ENCODE assay signal across 10 cellular contexts in genomic region chr15:60374628-60375081, GRCh38. TPM values are rescaled to one million over a fixed set of nuclear protein-coding genes. Genes with fewer than 3 reads are reported as not detected.
A peak's percentile ranks its signal among the peaks of the same experiment; 100 is the strongest.
DNase-seq lines count a peak whose midpoint lies in the region; ATAC-seq, FAIRE-seq and TF ChIP-seq lines count a peak whose summit lies in the region.
"Had no signal": no experiment of that assay in that cellular context is flagged by ENCODE, and none has a peak within 500 bp of the region (broad histone marks: within the 10 kb centered on the region; RNA-seq: fewer than 3 reads in every experiment).

No MANE protein-coding gene starts in this region.

- H3K9ac ChIP-seq in endothelial cell of umbilical vein (replicated peaks; ENCODE audit: extremely low read depth, insufficient read depth, low read length) = peak overlapping the region; percentile 81

- no peak overlapping the region for H3K4me3 ChIP-seq in endothelial cell of umbilical vein (replicated peaks in 1 of 3; ENCODE audit: insufficient read depth in 1 of 3, low read depth in 1 of 3, low read length in 3 of 3)
- H3K4me3 ChIP-seq: K562 had no signal

- H3K4me3 Mint-ChIP-seq in nephron progenitor cell = no peak overlapping the region
- H3K4me3 Mint-ChIP-seq in activated T-helper 1 cell treated with anti-CD3 and anti-CD28 coated beads, Interleukin-12 subunit alpha, Interleukin-12 subunit beta, Interleukin-2, Interleukin-4 antibody, amounts not matched to agents 30 ng/mL and 10 ng/mL and 1 ng/mL, durations not matched to agents 14 hours and 24 hours and 36 hours = no peak overlapping the region

- no peaks in the 10 kb centered on the region for H4K20me1 ChIP-seq in endothelial cell of umbilical vein (replicated peaks; ENCODE audit: control insufficient read depth, extremely low read depth, insufficient read depth, low read length)

- H3K27ac ChIP-seq in endothelial cell of umbilical vein (ENCODE audit: insufficient read depth, low read depth, low read length) = peak overlapping the region; percentile 98

- no peaks in the 10 kb centered on the region for H3K9me1 ChIP-seq in endothelial cell of umbilical vein (replicated peaks; ENCODE audit: control insufficient read depth, extremely low read depth, insufficient read depth, low read length)

- H3K27ac Mint-ChIP-seq in nephron progenitor cell = peak overlapping the region; percentile 98
- no peak overlapping the region for H3K27ac Mint-ChIP-seq in activated T-helper 1 cell treated with anti-CD3 and anti-CD28 coated beads, Interleukin-12 subunit alpha, Interleukin-12 subunit beta, Interleukin-2, Interleukin-4 antibody, amounts not matched to agents 30 ng/mL and 10 ng/mL and 1 ng/mL, durations not matched to agents 14 hours and 24 hours and 36 hours

- no TSS peak for BruUV-seq in endothelial cell of umbilical vein (replicated peaks; lab: Mats Ljungman, UMichigan)

- intact Hi-C loops in endothelial cell of umbilical vein (cut with micrococcal nuclease) = loop anchor here (1.0 kb wide), 3 partner anchors 15 to 23 kb away; partner anchors contain the start of gene ANXA2
- intact Hi-C loops in activated T-helper 1 cell treated with anti-CD3 and anti-CD28 coated beads, Interleukin-12 subunit alpha, Interleukin-12 subunit beta, Interleukin-2, Interleukin-4 antibody, amounts not matched to agents 30 ng/mL and 10 ng/mL and 1 ng/mL, durations not matched to agents 14 hours and 24 hours and 36 hours (cut with micrococcal nuclease) = no loop called here

- peaks cover 5% of the 10 kb centered on the region for H3K27me3 Mint-ChIP-seq in nephron progenitor cell (ENCODE audit: low read depth, poor library complexity)
- H3K27me3 Mint-ChIP-seq in activated T-helper 1 cell treated with anti-CD3 and anti-CD28 coated beads, Interleukin-12 subunit alpha, Interleukin-12 subunit beta, Interleukin-2, Interleukin-4 antibody, amounts not matched to agents 30 ng/mL and 10 ng/mL and 1 ng/mL, durations not matched to agents 14 hours and 24 hours and 36 hours (ENCODE audit: insufficient read depth) = no peaks in the 10 kb centered on the region

- H3K36me3 ChIP-seq in endothelial cell of umbilical vein (ENCODE audit: control insufficient read depth in 2 of 2, extremely low read depth in 1 of 2, insufficient read depth in 2 of 2, low read length in 2 of 2) = peaks cover 21 to 40% of the 10 kb centered on the region in 2 experiments

- H3K4me1 ChIP-seq in endothelial cell of umbilical vein (ENCODE audit: control insufficient read depth, extremely low read depth, insufficient read depth, low read length) = peaks cover 85% of the 10 kb centered on the region

- no peaks in the 10 kb centered on the region for H3K9me3 Mint-ChIP-seq in nephron progenitor cell
- no peaks in the 10 kb centered on the region for H3K9me3 Mint-ChIP-seq in activated T-helper 1 cell treated with anti-CD3 and anti-CD28 coated beads, Interleukin-12 subunit alpha, Interleukin-12 subunit beta, Interleukin-2, Interleukin-4 antibody, amounts not matched to agents 30 ng/mL and 10 ng/mL and 1 ng/mL, durations not matched to agents 14 hours and 24 hours and 36 hours

- H3K36me3 Mint-ChIP-seq in nephron progenitor cell (ENCODE audit: low read depth) = peaks cover 18% of the 10 kb centered on the region
- H3K36me3 Mint-ChIP-seq in activated T-helper 1 cell treated with anti-CD3 and anti-CD28 coated beads, Interleukin-12 subunit alpha, Interleukin-12 subunit beta, Interleukin-2, Interleukin-4 antibody, amounts not matched to agents 30 ng/mL and 10 ng/mL and 1 ng/mL, durations not matched to agents 14 hours and 24 hours and 36 hours (ENCODE audit: low read depth) = peaks cover 49% of the 10 kb centered on the region

- H3K4me2 ChIP-seq in endothelial cell of umbilical vein (ENCODE audit: insufficient read depth, low read length) = peak overlapping the region; percentile 32

- dilution Hi-C loops in endothelial cell of umbilical vein (cut with MboI; ENCODE audit: extremely low pct_ligation_motif_present, low sequenced_read_pairs) = no loop called here

- CTCF ChIA-PET in endothelial cell of umbilical vein (lab: Charles Lee) = interaction anchor here (0.6 to 5.2 kb wide), 12 partner anchors 9 to 146 kb away, joined by 3 to 68 read pairs (median 3); no protein-coding TSS in a partner anchor

- peaks cover 67% of the 10 kb centered on the region for H3K4me1 Mint-ChIP-seq in nephron progenitor cell
- peaks cover 47% of the 10 kb centered on the region for H3K4me1 Mint-ChIP-seq in activated T-helper 1 cell treated with anti-CD3 and anti-CD28 coated beads, Interleukin-12 subunit alpha, Interleukin-12 subunit beta, Interleukin-2, Interleukin-4 antibody, amounts not matched to agents 30 ng/mL and 10 ng/mL and 1 ng/mL, durations not matched to agents 14 hours and 24 hours and 36 hours (ENCODE audit: low read depth)

- no peaks in the 10 kb centered on the region for H3K9me3 ChIP-seq in endothelial cell of umbilical vein (replicated peaks; ENCODE audit: control insufficient read depth, insufficient read depth, low read length)

- TF ChIP-seq CTCF in endothelial cell of umbilical vein (IDR thresholded peaks at IDR 0.05; ENCODE audit: extremely low read depth in 1 of 2, insufficient read depth in 1 of 2, low read depth in 1 of 2, low read length in 2 of 2) (no peak), nephron progenitor cell (IDR thresholded peaks at IDR 0.05) (no peak)

- no peak for TF ChIP-seq POLR2A in H54 (IDR thresholded peaks at IDR 0.05; ENCODE audit: low read depth, low read length)
- peak; percentile 72 for TF ChIP-seq POLR2A in endothelial cell of umbilical vein (IDR thresholded peaks at IDR 0.05; ENCODE audit: low read depth, low read length)

- FAIRE-seq in H54 (lab: Jason Lieb, UNC) (no peak), endothelial cell of umbilical vein (lab: Jason Lieb, UNC) (peak; percentile 86)
- FAIRE-seq: islet of Langerhans, K562 had no signal

- no peaks in the 10 kb centered on the region for H3K27me3 ChIP-seq in endothelial cell of umbilical vein (ENCODE audit: control insufficient read depth in 2 of 2, insufficient read depth in 2 of 2, low read length in 2 of 2)

- peaks cover 56% of the 10 kb centered on the region for H3K79me2 ChIP-seq in endothelial cell of umbilical vein (ENCODE audit: control insufficient read depth, insufficient read depth, low read length)

- POLR2A ChIA-PET in endothelial cell of umbilical vein (lab: Charles Lee) = interaction anchor here (0.6 to 1.8 kb wide), 8 partner anchors 8 to 91 kb away, joined by 3 to 10 read pairs (median 4); partner anchors contain the start of gene ANXA2

- DNase-seq in H54 (ENCODE audit: insufficient read length, low spot score) (peak; percentile 40), NCI-H460 (ENCODE audit: extremely low read depth, low read depth) (peak; percentile 97), endothelial cell of umbilical vein (ENCODE audit: low read depth, low spot score) (peak; percentile 98), nephron progenitor cell (peak; percentile 37)
- DNase-seq in activated T-helper 1 cell treated with anti-CD3 and anti-CD28 coated beads, Interleukin-12 subunit alpha, Interleukin-12 subunit beta, Interleukin-2, Interleukin-4 antibody, amounts not matched to agents 30 ng/mL and 10 ng/mL and 1 ng/mL, durations not matched to agents 14 hours and 24 hours and 36 hours (ENCODE audit: low spot score) = no peak
- no peak for DNase-seq in activated naive CD4-positive, alpha-beta T cell treated with anti-CD3 and anti-CD28 coated beads, Interleukin-2, amount 50 U/mL, for 16 hours
- DNase-seq in stimulated activated CD4-positive, alpha-beta T cell treated with anti-CD3 and anti-CD28 coated beads, Interleukin-4, amount 100 ng/mL, for 1 hour = no peak

- no peak for ATAC-seq in activated CD4-positive, CD25-positive, alpha-beta regulatory T cell treated with anti-CD3 and anti-CD28 coated beads, Interleukin-2, amount 50 U/mL, for 24 hours
- ATAC-seq: K562 had no signal

- no peak overlapping the region for H2AFZ ChIP-seq in endothelial cell of umbilical vein (ENCODE audit: low read depth, low read length)

TF ChIP-seq in endothelial cell of umbilical vein, 7 proteins besides CTCF, POLR2A, EP300 and RAD21:
- peak; percentile 66 for TF ChIP-seq JUN (IDR thresholded peaks at IDR 0.05; ENCODE audit: borderline replicate concordance, insufficient read depth, insufficient read length, low read depth)
- TF ChIP-seq POLR2AphosphoS5 (IDR thresholded peaks at IDR 0.05; ENCODE audit: insufficient read depth, low read depth, low read length) = peak; percentile 76
- TF ChIP-seq MAX (IDR thresholded peaks at IDR 0.05; ENCODE audit: insufficient read depth, insufficient read length) = no peak
- TF ChIP-seq EZH2 (IDR thresholded peaks at IDR 0.05; ENCODE audit: borderline replicate concordance, low read depth, low read length, severe bottlenecking) = no peak
- no peak for TF ChIP-seq MYC (IDR thresholded peaks at IDR 0.05; ENCODE audit: low read depth, low read length)
- TF ChIP-seq GATA2 (IDR thresholded peaks at IDR 0.05; ENCODE audit: insufficient read depth, insufficient read length, low read depth, low read length) = no peak
- TF ChIP-seq FOS (IDR thresholded peaks at IDR 0.05; ENCODE audit: borderline replicate concordance, insufficient read depth, low read length) = peak; percentile 83

RNA-seq across cellular contexts. Expression of gene ANXA2, which starts 23.1 kb away (rescaled TPM):
- total RNA-seq in NCI-H460 (2014; rRNA removed; shearing (Covaris generic)) = 1,261 and 1,356 TPM in 2 replicates
- 1,362 and 1,539 TPM in 2 replicates for polyA plus RNA-seq in NCI-H460 (2014; cell fraction: nucleus; rRNA removed)
- 2,636 and 2,725 TPM in 2 replicates for total RNA-seq in endothelial cell of umbilical vein
- polyA plus RNA-seq in endothelial cell of umbilical vein = 2,745 and 3,299 TPM in 2 replicates
- 4,765 and 4,884 TPM in 2 replicates for polyA plus RNA-seq in endothelial cell of umbilical vein (2011; cell fraction: cytosol; rRNA removed)
- polyA plus RNA-seq in endothelial cell of umbilical vein (2011; cell fraction: nucleus; rRNA removed) = 2,911 and 3,170 TPM in 2 replicates
- 3,482 and 4,382 TPM in 2 replicates for polyA plus RNA-seq in endothelial cell of umbilical vein (2012)
- 3,299 and 3,540 TPM in 2 replicates for polyA minus RNA-seq in endothelial cell of umbilical vein
- 533 TPM for polyA minus RNA-seq in endothelial cell of umbilical vein (2011; cell fraction: cytosol; rRNA and poly(A)+ RNA removed)
- 990 and 1,101 TPM in 2 replicates for polyA minus RNA-seq in endothelial cell of umbilical vein (2011; cell fraction: nucleus; rRNA and poly(A)+ RNA removed)
- 243 and 247 TPM in 2 replicates for total RNA-seq in activated T-helper 1 cell treated with anti-CD3 and anti-CD28 coated beads, Interleukin-12 subunit alpha, Interleukin-12 subunit beta, Interleukin-2, Interleukin-4 antibody, amounts not matched to agents 30 ng/mL and 10 ng/mL and 1 ng/mL, durations not matched to agents 14 hours and 24 hours and 36 hours

Comparison
In these comparisons a context has a peak if more than half of its experiments do, and no peak if none do; other contexts are left out.
1. DNase-seq: peak in H54 (single experiment), NCI-H460 (single experiment), endothelial cell of umbilical vein (single experiment) and nephron progenitor cell (single experiment); none in activated T-helper 1 cell treated with anti-CD3 and anti-CD28 coated beads, Interleukin-12 subunit alpha, Interleukin-12 subunit beta, Interleukin-2, Interleukin-4 antibody, amounts not matched to agents 30 ng/mL and 10 ng/mL and 1 ng/mL, durations not matched to agents 14 hours and 24 hours and 36 hours (single experiment), activated naive CD4-positive, alpha-beta T cell treated with anti-CD3 and anti-CD28 coated beads, Interleukin-2, amount 50 U/mL, for 16 hours (single experiment) and stimulated activated CD4-positive, alpha-beta T cell treated with anti-CD3 and anti-CD28 coated beads, Interleukin-4, amount 100 ng/mL, for 1 hour (single experiment).